9 cellular contexts compared by ENCODE assay signal in the genomic region with DNA sequence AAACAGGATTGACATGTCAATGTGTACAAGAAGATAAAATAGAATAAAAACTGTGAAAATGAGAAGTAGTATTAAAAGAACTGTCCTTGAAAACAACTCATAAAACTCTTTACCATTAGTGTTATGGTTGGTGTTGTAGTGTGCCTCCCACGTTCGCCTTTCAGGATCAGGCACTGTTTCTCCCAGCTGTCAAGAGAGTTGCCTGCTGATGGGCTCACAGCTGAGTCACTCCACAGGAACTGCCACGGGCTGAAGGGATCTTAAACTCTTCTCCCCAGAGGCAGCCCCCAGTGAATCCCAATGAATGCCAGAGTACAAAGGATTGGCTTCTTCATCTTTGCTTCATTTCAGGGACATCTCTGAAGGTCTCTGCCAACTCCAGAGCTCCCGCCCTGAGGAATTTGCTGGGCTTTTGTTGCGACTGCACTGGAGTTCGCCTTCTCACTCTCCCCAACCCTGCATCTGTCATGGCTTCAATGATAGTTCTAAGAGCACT.
DNase-seq lines count a peak whose midpoint lies in the region; ATAC-seq and TF ChIP-seq lines count a peak whose summit lies in the region.
"Had no signal": no experiment of that assay in that cellular context is flagged by ENCODE, and none has a peak within 500 bp of the region (broad histone marks: within the 10 kb centered on the region; RNA-seq: fewer than 3 reads in every experiment).

No MANE protein-coding gene starts in this region.

- no peak for TF ChIP-seq EP300 in gastroesophageal sphincter (IDR thresholded peaks at IDR 0.05)

- no peak overlapping the region for H3K4me3 ChIP-seq in gastroesophageal sphincter
- H3K4me3 ChIP-seq in osteoblast (ENCODE audit: insufficient read depth, low read length) = no peak overlapping the region
- H3K4me3 ChIP-seq in MG63 = no peak overlapping the region

- no peak for TF ChIP-seq POLR2A in gastroesophageal sphincter (IDR thresholded peaks at IDR 0.05)

- DNase-seq in GM03348 (ENCODE audit: low spot score) (peak; percentile 33), osteoblast (ENCODE audit: insufficient read length, low spot score, missing footprints) (peak; percentile 53), MG63 (no peak)
- no peak for DNase-seq in effector CD8-positive, alpha-beta T cell (lab: John Stamatoyannopoulos, UW)
- DNase-seq: activated naive CD4-positive, alpha-beta T cell treated with anti-CD3 and anti-CD28 coated beads, Interleukin-2, amount 10 ng/mL, durations not matched to agents 7 days and 5 days had no signal

- 52 to 67% methylated on average over 4 to 5 of the region's 6 CpGs for WGBS in gastroesophageal sphincter (ENCODE audit: low coverage in 1 of 2), 2 donors

- H3K27me3 ChIP-seq in gastroesophageal sphincter (no peaks in the 10 kb centered on the region), osteoblast (ENCODE audit: insufficient read depth, low read length) (no peaks in the 10 kb centered on the region), MG63 (no peaks in the 10 kb centered on the region)

- peaks cover 12% of the 10 kb centered on the region for H3K79me2 ChIP-seq in osteoblast (ENCODE audit: insufficient read depth, low read length)

- peak overlapping the region; percentile 5 for H2AFZ ChIP-seq in osteoblast (ENCODE audit: low read length)

- peak overlapping the region; percentile 56 for H3K4me2 ChIP-seq in osteoblast (ENCODE audit: insufficient read depth, low read length)

- H3K9me3 ChIP-seq in gastroesophageal sphincter = no peaks in the 10 kb centered on the region
- H3K9me3 ChIP-seq in osteoblast (ENCODE audit: low read depth, low read length) = no peaks in the 10 kb centered on the region
- H3K9me3 ChIP-seq in MG63 = no peaks in the 10 kb centered on the region

- H3K27ac ChIP-seq in gastroesophageal sphincter (no peak overlapping the region), osteoblast (ENCODE audit: low read depth, low read length) (peak overlapping the region; percentile 36)

- no peak for TF ChIP-seq CTCF in gastroesophageal sphincter (IDR thresholded peaks at IDR 0.05)
- TF ChIP-seq CTCF in osteoblast (IDR thresholded peaks at IDR 0.05; ENCODE audit: extremely low read depth, low read depth, low read length) = no peak

- H3K36me3 ChIP-seq in gastroesophageal sphincter (no peaks in the 10 kb centered on the region), osteoblast (ENCODE audit: insufficient read depth, low read length) (no peaks in the 10 kb centered on the region), MG63 (no peaks in the 10 kb centered on the region)

- H4K20me1 ChIP-seq in osteoblast (ENCODE audit: insufficient read depth, low read length) = peaks cover 3% of the 10 kb centered on the region

- ATAC-seq in SK-N-SH treated with all-trans-retinoic acid at 6 μM for 48 hours (peak; percentile 91), gastroesophageal sphincter (peak; percentile 40), GM18868 (IDR thresholded peaks at IDR 0.05; ENCODE audit: unreplicated experiment) (no peak), GM18870 (IDR thresholded peaks at IDR 0.05; ENCODE audit: unreplicated experiment) (no peak)

- H3K4me1 ChIP-seq in gastroesophageal sphincter = peaks cover 0 to 24% (median 3%) of the 10 kb centered on the region in 3 donors
- H3K4me1 ChIP-seq in osteoblast (ENCODE audit: insufficient read depth, low read length) = peaks cover 21% of the 10 kb centered on the region

TF ChIP-seq in SK-N-SH treated with all-trans-retinoic acid at 6 μM for 48 hours, 23 proteins besides CTCF, POLR2A, EP300 and RAD21:
- no peak for TF ChIP-seq ESRRG (CRISPR knock-in tag; IDR thresholded peaks at IDR 0.05)
- TF ChIP-seq ZFP3 (CRISPR knock-in tag; IDR thresholded peaks at IDR 0.05) = peak; percentile 47; the same call in 1 of the 2 replicates
- TF ChIP-seq SNAI2 (CRISPR knock-in tag; IDR thresholded peaks at IDR 0.05) = 0 out of 2 replicates have a peak, but pooled peaks have one; percentile 38

Comparison
In these comparisons a context has a peak if more than half of its experiments do, and no peak if none do; other contexts are left out.
1. DNase-seq: peak in GM03348 (single experiment) and osteoblast (single experiment); none in effector CD8-positive, alpha-beta T cell (single experiment) and MG63 (single experiment).
2. ATAC-seq: peak in SK-N-SH treated with all-trans-retinoic acid at 6 μM for 48 hours (single experiment) and gastroesophageal sphincter (single experiment); none in GM18868 (single experiment) and GM18870 (single experiment).